Comparison of ENCODE assay signal across 12 cellular contexts in genomic region chr5:74434124-74434899, GRCh38.
DNase-seq lines count a peak whose midpoint lies in the region; ATAC-seq and TF ChIP-seq lines count a peak whose summit lies in the region.
"Had no signal": no experiment of that assay in that cellular context is flagged by ENCODE, and none has a peak within 500 bp of the region (broad histone marks: within the 10 kb centered on the region; RNA-seq: fewer than 3 reads in every experiment).

No MANE protein-coding gene starts in this region.

- H3K9me3 ChIP-seq in right atrium auricular region (peaks cover 0 to 6% of the 10 kb centered on the region in 2 donors), lung (ENCODE audit: control insufficient read depth in 2 of 2, insufficient read depth in 1 of 2, low read length in 1 of 2) (peaks cover 0 to 2% of the 10 kb centered on the region in 2 donors)
- H3K9me3 ChIP-seq: A549 had no signal

- TF ChIP-seq CTCF in right atrium auricular region (IDR thresholded peaks at IDR 0.05) = no peak
- no peak for TF ChIP-seq CTCF in lung (IDR thresholded peaks at IDR 0.05; ENCODE audit: control extremely low read depth, extremely low read depth)

- intact Hi-C loops in Right ventricle myocardium superior (cut with DNase I) = no loop called here

- H3K27ac ChIP-seq in right atrium auricular region = peak overlapping the region in 1 of 2 donors; percentile 10
- peak overlapping the region in 1 of 2 donors; percentile 57 for H3K27ac ChIP-seq in lung (ENCODE audit: low read depth in 1 of 2, low read length in 1 of 2)
- H3K27ac ChIP-seq: A549 had no signal

- H3K4me3 ChIP-seq in right atrium auricular region (peak overlapping the region in 1 of 2 donors; percentile 8), lung (no peak overlapping the region)
- H3K4me3 ChIP-seq: A549 had no signal

- ATAC-seq in Right ventricle myocardium superior (ENCODE audit: poor library complexity) = peak; percentile 82
- peak; percentile 61 for ATAC-seq in lung (ENCODE audit: insufficient read depth, low FRiP score)
- no peak for ATAC-seq in GM18870 (IDR thresholded peaks at IDR 0.05; ENCODE audit: unreplicated experiment)
- ATAC-seq: A549 had no signal

- H3K4me1 ChIP-seq in right atrium auricular region = peaks cover 0 to 17% of the 10 kb centered on the region in 2 donors
- peaks cover 4 to 5% of the 10 kb centered on the region in 2 donors for H3K4me1 ChIP-seq in lung (ENCODE audit: control insufficient read depth in 2 of 2, insufficient read depth in 2 of 2, low read length in 2 of 2)
- H3K4me1 ChIP-seq: A549 had no signal

- H3K36me3 ChIP-seq in right atrium auricular region (no peaks in the 10 kb centered on the region), lung (ENCODE audit: control insufficient read depth in 2 of 2, insufficient read depth in 2 of 2, low read length in 2 of 2) (no peaks in the 10 kb centered on the region)

- H3K27me3 ChIP-seq in right atrium auricular region = no peaks in the 10 kb centered on the region
- H3K27me3 ChIP-seq in lung (ENCODE audit: control insufficient read depth, insufficient read depth) = no peaks in the 10 kb centered on the region

- no peak for DNase-seq in Right ventricle myocardium superior
- DNase-seq in right atrium auricular region (ENCODE audit: low spot score) = no peak
- peak; percentile 8 for DNase-seq in dermis blood vessel endothelial cell
- no peak for DNase-seq in lung (ENCODE audit: low spot score)
- no peak for DNase-seq in epidermal melanocyte (ENCODE audit: insufficient read length, low spot score)
- no peak for DNase-seq in activated gamma-delta T cell (lab: John Stamatoyannopoulos, UW)
- no peak for DNase-seq in cerebellar cortex (ENCODE audit: low spot score)
- DNase-seq: NCI-H2029; stimulated activated CD4-positive, alpha-beta T cell treated with anti-CD3 and anti-CD28 coated beads, Interleukin-2, amount 100 ng/mL, for 24 hours; substantia nigra had no signal

- WGBS in lung, 2 donors = 24 to 49% methylated on average over 4 of the region's 4 CpGs
